8 cellular contexts compared by ENCODE assay signal in genomic region chr12:2877959-2878732, GRCh38.
A peak's percentile ranks its signal among the peaks of the same experiment; 100 is the strongest.
DNase-seq lines count a peak whose midpoint lies in the region; ATAC-seq, FAIRE-seq and TF ChIP-seq lines count a peak whose summit lies in the region.

No MANE protein-coding gene starts in this region.

- no peaks in the 10 kb centered on the region for H3K9me3 ChIP-seq in BLaER1 treated with 17β-estradiol and CSF1 and Interleukin-3, amounts not matched to agents 10 nM and 100 nM (replicated peaks in 1 of 11)
- H3K9me3 ChIP-seq in muscle layer of colon (ENCODE audit: low read length) = no peaks in the 10 kb centered on the region

- peak overlapping the region; percentile 64 to 92 (median 79) for H3K4me3 ChIP-seq in BLaER1 treated with 17β-estradiol and CSF1 and Interleukin-3, amounts not matched to agents 10 nM and 100 nM
- H3K4me3 ChIP-seq in HL-60 (replicated peaks; ENCODE audit: insufficient read depth, low read length) = peak overlapping the region; percentile 80
- peak overlapping the region; percentile 74 to 83 for H3K4me3 ChIP-seq in muscle layer of colon (ENCODE audit: low read depth in 1 of 2, low read length in 2 of 2)

- H4K20me1 ChIP-seq in BLaER1 treated with 17β-estradiol and CSF1 and Interleukin-3, amounts not matched to agents 10 nM and 100 nM = peaks cover 0 to 15% (median under 1%) of the 10 kb centered on the region in 11 experiments; a peak in 8 of 22 replicates

- H3K4me3 Mint-ChIP-seq in effector memory CD8-positive, alpha-beta T cell = peak overlapping the region; percentile 96 to 98

- H3K9me3 Mint-ChIP-seq in effector memory CD8-positive, alpha-beta T cell = no peaks in the 10 kb centered on the region

- ATAC-seq in effector memory CD8-positive, alpha-beta T cell (replicated peaks) = no peak
- ATAC-seq in HG03045 (IDR thresholded peaks at IDR 0.05; ENCODE audit: unreplicated experiment) = no peak

- peak overlapping the region; percentile 84 to 97 (median 94) for H3K4me2 ChIP-seq in BLaER1 treated with 17β-estradiol and CSF1 and Interleukin-3, amounts not matched to agents 10 nM and 100 nM

- no peaks in the 10 kb centered on the region for H3K27me3 Mint-ChIP-seq in effector memory CD8-positive, alpha-beta T cell

- H3K36me3 ChIP-seq in BLaER1 treated with 17β-estradiol and CSF1 and Interleukin-3, amounts not matched to agents 10 nM and 100 nM = peaks cover 7 to 63% (median 46%) of the 10 kb centered on the region in 11 experiments; a peak in 18 of 22 replicates
- no peaks in the 10 kb centered on the region for H3K36me3 ChIP-seq in muscle layer of colon (ENCODE audit: insufficient read depth, low read length)

- FAIRE-seq in RCC 7860 (lab: Jason Lieb, UNC) = no peak

- DNase-seq in HL-60 (ENCODE audit: low read depth in 1 of 2, low spot score in 1 of 2) = peak in 1 of 2 experiments; percentile 68
- peak; percentile 13 for DNase-seq in RCC 7860 (ENCODE audit: low spot score)
- DNase-seq in effector memory CD8-positive, alpha-beta T cell = no peak
- DNase-seq in putamen (ENCODE audit: low spot score) = no peak
- DNase-seq in iPS-NIHi11 (ENCODE audit: low spot score) = no peak

- no peak for TF ChIP-seq CTCF in HL-60 (IDR thresholded peaks at IDR 0.05; ENCODE audit: insufficient read depth, low read length)

- H3K9ac ChIP-seq in BLaER1 treated with 17β-estradiol and CSF1 and Interleukin-3, amounts not matched to agents 10 nM and 100 nM = peak overlapping the region; percentile 92 to 98 (median 97)
- peak overlapping the region; percentile 52 for H3K9ac ChIP-seq in muscle layer of colon (ENCODE audit: low read length)

- H3K4me1 Mint-ChIP-seq in effector memory CD8-positive, alpha-beta T cell (ENCODE audit: low read depth in 2 of 2) = peaks cover 26 to 32% of the 10 kb centered on the region in 2 donors

- H3K4me1 ChIP-seq in BLaER1 treated with 17β-estradiol and CSF1 and Interleukin-3, amounts not matched to agents 10 nM and 100 nM = peaks cover 38 to 78% (median 58%) of the 10 kb centered on the region in 10 experiments
- peaks cover 15% of the 10 kb centered on the region for H3K4me1 ChIP-seq in muscle layer of colon (ENCODE audit: insufficient read depth, low read length)

- peaks cover 23% of the 10 kb centered on the region for H3K36me3 Mint-ChIP-seq in effector memory CD8-positive, alpha-beta T cell (ENCODE audit: insufficient read depth)

- H3K27me3 ChIP-seq in BLaER1 treated with 17β-estradiol and CSF1 and Interleukin-3, amounts not matched to agents 10 nM and 100 nM = no peaks in the 10 kb centered on the region
- H3K27me3 ChIP-seq in HL-60 (ENCODE audit: insufficient read depth, poor library complexity, severe bottlenecking) (no peaks in the 10 kb centered on the region), muscle layer of colon (ENCODE audit: control insufficient read depth in 1 of 2, insufficient read depth in 2 of 2, low read length in 2 of 2) (no peaks in the 10 kb centered on the region)

- peak overlapping the region; percentile 90 to 99 (median 96) for H3K27ac ChIP-seq in BLaER1 treated with 17β-estradiol and CSF1 and Interleukin-3, amounts not matched to agents 10 nM and 100 nM
- H3K27ac ChIP-seq in HL-60 (replicated peaks) (peak overlapping the region; percentile 95), muscle layer of colon (ENCODE audit: low read depth, low read length) (peak overlapping the region; percentile 90)

- H3K27ac Mint-ChIP-seq in effector memory CD8-positive, alpha-beta T cell = peak overlapping the region; percentile 99
